Comparison of ENCODE assay signal across 9 cellular contexts in genomic region chr5:138466900-138467710, GRCh38. TPM values are rescaled to one million over a fixed set of nuclear protein-coding genes. Genes with fewer than 3 reads are reported as not detected.
A peak's percentile ranks its signal among the peaks of the same experiment; 100 is the strongest.
DNase-seq lines count a peak whose midpoint lies in the region; FAIRE-seq and TF ChIP-seq lines count a peak whose summit lies in the region.
"Had no signal": no experiment of that assay in that cellular context is flagged by ENCODE, and none has a peak within 500 bp of the region (broad histone marks: within the 10 kb centered on the region; RNA-seq: fewer than 3 reads in every experiment).

No MANE protein-coding gene starts in this region.

- H3K27me3 ChIP-seq in astrocyte (ENCODE audit: insufficient read depth, low read length) (no peaks in the 10 kb centered on the region), subcutaneous abdominal adipose tissue (ENCODE audit: control insufficient read depth in 5 of 5, insufficient read depth in 4 of 5, low read length in 5 of 5) (peaks cover 0 to 23% (median 0%) of the 10 kb centered on the region in 5 donors)

- peaks cover 31% of the 10 kb centered on the region for H3K79me2 ChIP-seq in astrocyte (ENCODE audit: insufficient read depth, low read length)

- DNase-seq in DMS 273 (lab: John Stamatoyannopoulos, UW; ENCODE audit: unreplicated experiment) (peak; percentile 51), DMS 273 treated with DMSO at 0.1 percent for 48 hours (lab: John Stamatoyannopoulos, UW) (no peak), astrocyte (ENCODE audit: low read depth) (peak; percentile 28), kidney (peak; percentile 80), NCI-H1417 treated with DMSO at 0.1 percent for 48 hours (lab: John Stamatoyannopoulos, UW) (no peak), mesenteric fat pad (ENCODE audit: low spot score) (no peak), NOMO-1 treated with DMSO at 0.1 percent for 48 hours (lab: John Stamatoyannopoulos, UW; ENCODE audit: unreplicated experiment) (no peak)

- H3K9ac ChIP-seq in astrocyte (ENCODE audit: low read length) (peak overlapping the region; percentile 93), kidney (ENCODE audit: low read length in 2 of 2) (peak overlapping the region; percentile 43 to 89), subcutaneous abdominal adipose tissue (ENCODE audit: low read length in 5 of 5) (peak overlapping the region in 4 of 5 donors; percentile 80 to 85 (median 82))

- FAIRE-seq in astrocyte (lab: Jason Lieb, UNC) (no peak), kidney (lab: Jason Lieb, UNC) (no peak)
- FAIRE-seq: A204.1 had no signal

- H3K9me3 Mint-ChIP-seq in astrocyte (ENCODE audit: unreplicated experiment): peaks cover 3% of the 10 kb centered on the region

- H3K9me3 ChIP-seq in astrocyte (ENCODE audit: insufficient read depth, low read depth, low read length) (no peaks in the 10 kb centered on the region), kidney (ENCODE audit: control insufficient read depth in 1 of 2, low read length in 2 of 2) (no peaks in the 10 kb centered on the region), subcutaneous abdominal adipose tissue (ENCODE audit: control insufficient read depth in 5 of 5, low read length in 5 of 5) (no peaks in the 10 kb centered on the region)

- H3K27ac ChIP-seq in astrocyte (ENCODE audit: low read depth, low read length) (no peak overlapping the region), kidney (ENCODE audit: low read depth in 2 of 2, low read length in 2 of 2) (peak overlapping the region in 1 of 2 donors; percentile 60), subcutaneous abdominal adipose tissue (ENCODE audit: low read depth, low read length) (peak overlapping the region; percentile 14)

- H3K36me3 ChIP-seq in astrocyte (ENCODE audit: insufficient read depth, low read length) (peaks cover 23% of the 10 kb centered on the region), kidney (ENCODE audit: control insufficient read depth in 1 of 2, insufficient read depth in 2 of 2, low read length in 2 of 2) (peaks cover 6 to 23% of the 10 kb centered on the region in 2 donors), subcutaneous abdominal adipose tissue (ENCODE audit: control insufficient read depth in 5 of 5, insufficient read depth in 5 of 5, low read length in 5 of 5) (peaks cover 0 to 23% (median 17%) of the 10 kb centered on the region in 5 donors)

- H2AFZ ChIP-seq in astrocyte (ENCODE audit: low read depth, low read length): no peak overlapping the region

- intact Hi-C loops in kidney (cut with DNase I): no loop called here

- H3K27me3 Mint-ChIP-seq in astrocyte (ENCODE audit: low read depth, unreplicated experiment): peaks cover 11% of the 10 kb centered on the region

- H3K27ac Mint-ChIP-seq in astrocyte (ENCODE audit: unreplicated experiment): peak overlapping the region; percentile 86

- H3K4me3 ChIP-seq in astrocyte (ENCODE audit: insufficient read depth, low read depth, low read length) (peak overlapping the region; percentile 94), kidney (ENCODE audit: low read length in 2 of 2) (peak overlapping the region; percentile 78 to 88), subcutaneous abdominal adipose tissue (ENCODE audit: low read depth in 1 of 5, low read length in 5 of 5) (peak overlapping the region; percentile 86 to 98 (median 92))

- peaks cover 5% of the 10 kb centered on the region for H3K4me1 Mint-ChIP-seq in astrocyte (ENCODE audit: low read depth, unreplicated experiment)

- peaks cover 26% of the 10 kb centered on the region for H3K36me3 Mint-ChIP-seq in astrocyte (ENCODE audit: low read depth, unreplicated experiment)

- TF ChIP-seq CTCF in astrocyte (IDR thresholded peaks at IDR 0.05; ENCODE audit: insufficient read depth, low read depth, low read length) (no peak), kidney (IDR thresholded peaks at IDR 0.05; ENCODE audit: borderline replicate concordance, extremely low read depth, insufficient read depth) (no peak)

- H4K20me1 ChIP-seq in astrocyte (ENCODE audit: insufficient read depth, low read length): peaks cover 56% of the 10 kb centered on the region

- H3K4me2 ChIP-seq in astrocyte (ENCODE audit: low read length): peak overlapping the region; percentile 97

- H3K4me1 ChIP-seq in astrocyte (ENCODE audit: insufficient read depth, low read length) (peaks cover 27% of the 10 kb centered on the region), kidney (ENCODE audit: control insufficient read depth in 1 of 2, insufficient read depth in 1 of 2, low read depth in 1 of 2, low read length in 2 of 2) (peaks cover 6 to 13% of the 10 kb centered on the region in 2 donors), subcutaneous abdominal adipose tissue (ENCODE audit: control insufficient read depth in 5 of 5, insufficient read depth in 5 of 5, low read length in 5 of 5) (peaks cover 13 to 42% (median 32%) of the 10 kb centered on the region in 5 donors)

- peak overlapping the region; percentile 85 for H3K4me3 Mint-ChIP-seq in astrocyte (ENCODE audit: unreplicated experiment)

RNA-seq across cellular contexts. Expression of gene EGR1, which starts 1.8 kb away (rescaled TPM):
- total RNA-seq in astrocyte: 24.4 and 31.5 TPM in 2 replicates
- 68.6 TPM for total RNA-seq in kidney
- 65.8 TPM for polyA plus RNA-seq in kidney (ENCODE audit: insufficient read depth, low read depth, low replicate concordance)
- total RNA-seq in mesenteric fat pad: 639 TPM

RNA-seq across cellular contexts. Expression of gene REEP2, which starts 28.2 kb away (rescaled TPM):
- total RNA-seq in astrocyte: 16.0 and 17.2 TPM in 2 replicates
- total RNA-seq in kidney: 1.9 TPM
- polyA plus RNA-seq in kidney (ENCODE audit: insufficient read depth, low read depth, low replicate concordance): 8.8 TPM
- 2.6 TPM for total RNA-seq in mesenteric fat pad

Comparison
In these comparisons a context has a peak if more than half of its experiments do, and no peak if none do; other contexts are left out.
1. DNase-seq: peak in DMS 273 (single experiment), astrocyte (single experiment) and kidney (single experiment); none in DMS 273 treated with DMSO at 0.1 percent for 48 hours (single experiment), NCI-H1417 treated with DMSO at 0.1 percent for 48 hours (single experiment), mesenteric fat pad (single experiment) and NOMO-1 treated with DMSO at 0.1 percent for 48 hours (single experiment).
2. Peak in every context shown above with its lines, with median percentiles within 50 percentile points of each other: H3K4me3 ChIP-seq and H3K9ac ChIP-seq.